Comparison of ENCODE assay signal across 8 cellular contexts in the genomic region with DNA sequence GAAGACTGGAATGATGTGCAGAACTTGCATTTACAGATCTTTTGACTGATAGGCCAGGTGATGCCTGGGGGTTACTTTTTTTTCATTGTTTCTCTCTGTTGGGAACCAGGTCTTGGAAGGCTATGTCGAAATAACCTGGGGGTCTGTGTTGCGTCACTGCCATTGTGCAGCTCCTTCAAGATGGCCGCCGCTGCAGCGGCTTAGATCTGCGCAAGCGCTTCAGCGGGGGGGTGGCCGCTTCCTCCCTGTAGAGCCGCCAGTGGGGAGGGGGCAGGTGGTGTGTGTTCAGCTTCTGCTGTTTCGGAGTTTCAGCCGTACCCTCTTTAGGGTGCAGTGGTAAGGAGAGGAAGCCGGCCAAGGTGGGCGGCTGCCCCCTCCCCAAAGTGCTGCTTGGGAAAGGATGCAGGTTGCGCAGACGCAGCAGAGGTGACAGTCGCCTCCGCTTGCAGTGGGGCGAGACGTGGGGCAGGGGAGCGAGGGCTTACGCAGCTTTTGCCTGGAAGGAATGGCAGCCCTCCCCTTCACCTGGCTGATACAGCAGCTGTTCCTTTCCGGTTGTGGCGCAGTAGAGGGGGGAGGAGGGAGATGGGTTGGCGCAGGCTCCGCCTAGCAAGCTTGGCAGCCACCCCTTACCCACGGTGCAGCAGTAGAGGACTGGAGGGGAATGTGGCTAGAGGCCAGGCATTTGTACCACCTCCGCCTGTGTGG. TPM values are rescaled to one million over a fixed set of nuclear protein-coding genes. Genes with fewer than 3 reads are reported as not detected.
DNase-seq lines count a peak whose midpoint lies in the region; ATAC-seq and TF ChIP-seq lines count a peak whose summit lies in the region.

No MANE protein-coding gene starts in this region.

- peak; percentile 85 for ATAC-seq in GM18907 (IDR thresholded peaks at IDR 0.05; ENCODE audit: unreplicated experiment)
- peak; percentile 76 for ATAC-seq in HG03280 (IDR thresholded peaks at IDR 0.05; ENCODE audit: unreplicated experiment)

- TF ChIP-seq CTCF in epithelial cell of proximal tubule (conservative IDR thresholded peaks at IDR 0.05; ENCODE audit: low read depth, low read length), result no peak

- no peaks in the 10 kb centered on the region for H3K9me3 ChIP-seq in mucosa of stomach (ENCODE audit: control insufficient read depth, low read length)

- H3K27me3 ChIP-seq in mucosa of stomach (ENCODE audit: control insufficient read depth, insufficient read depth, low read length), result no peaks in the 10 kb centered on the region

- no peaks in the 10 kb centered on the region for H3K4me1 ChIP-seq in mucosa of stomach (ENCODE audit: control insufficient read depth, insufficient read depth, low read length)

- H3K9ac ChIP-seq in mucosa of stomach (ENCODE audit: low read length), result peak overlapping the region; percentile 84

- peak; percentile 81 for DNase-seq in AG08395 (ENCODE audit: low spot score)
- peak; percentile 90 for DNase-seq in NCI-H82 (lab: John Stamatoyannopoulos, UW)
- DNase-seq in activated T-cell treated with anti-CD3 and anti-CD28 coated beads for 48 hours (ENCODE audit: low read depth), result peak; percentile 64
- peak; percentile 7 for DNase-seq in epithelial cell of proximal tubule (ENCODE audit: low read depth)
- peak; percentile 79 for DNase-seq in stimulated activated CD8-positive, alpha-beta memory T cell treated with anti-CD3 and anti-CD28 coated beads, Interleukin-4, amount 100 ng/mL, for 48 hours

- H3K4me3 ChIP-seq in epithelial cell of proximal tubule (ENCODE audit: low read depth, low read length) (peak overlapping the region; percentile 91), mucosa of stomach (ENCODE audit: low read length) (peak overlapping the region; percentile 84)

- no peaks in the 10 kb centered on the region for H3K36me3 ChIP-seq in mucosa of stomach (ENCODE audit: control insufficient read depth, insufficient read depth, low read length)

RNA-seq across cellular contexts. Expression of a gene that starts 1.5 kb away (rescaled TPM):
- 118 and 189 TPM in 2 replicates for total RNA-seq in epithelial cell of proximal tubule

RNA-seq across cellular contexts. Expression of a gene that starts 1.5 kb away (rescaled TPM):
- total RNA-seq in epithelial cell of proximal tubule, result 0.63 and 4.6 TPM in 2 replicates

Comparison
In these comparisons a context has a peak if more than half of its experiments do, and no peak if none do; other contexts are left out.
1. Peak in every context shown above with its lines: DNase-seq, ATAC-seq and H3K4me3 ChIP-seq.
2. DNase-seq: peak in every context shown above with its lines; median percentile 90 in NCI-H82; 81 in AG08395; 79 in stimulated activated CD8-positive, alpha-beta memory T cell treated with anti-CD3 and anti-CD28 coated beads, Interleukin-4, amount 100 ng/mL, for 48 hours; 64 in activated T-cell treated with anti-CD3 and anti-CD28 coated beads for 48 hours; 7 in epithelial cell of proximal tubule.